Comparison of ENCODE assay signal across 18 cellular contexts in the genomic region with DNA sequence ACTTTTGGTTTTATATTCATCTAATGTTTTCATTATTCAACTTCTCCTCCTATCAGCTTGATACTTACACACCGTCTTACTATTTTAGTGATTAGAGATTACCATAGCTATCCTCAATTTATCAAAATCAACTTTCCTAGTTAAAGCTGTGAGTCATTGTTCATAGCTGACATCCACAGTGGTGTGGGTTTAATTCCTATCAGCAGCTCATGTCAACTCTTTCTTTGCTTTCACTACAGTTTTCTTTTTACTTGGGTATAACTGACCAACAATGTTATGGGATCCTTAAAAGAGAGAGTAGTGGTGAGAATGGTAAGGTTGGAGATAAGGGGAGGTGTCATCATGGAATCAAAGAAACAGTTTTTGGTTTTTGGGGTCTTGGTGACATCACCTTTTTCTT.
DNase-seq lines count a peak whose midpoint lies in the region; ATAC-seq and TF ChIP-seq lines count a peak whose summit lies in the region.
"Had no signal": no experiment of that assay in that cellular context is flagged by ENCODE, and none has a peak within 500 bp of the region (broad histone marks: within the 10 kb centered on the region; RNA-seq: fewer than 3 reads in every experiment).

No MANE protein-coding gene starts in this region.

- no peaks in the 10 kb centered on the region for H3K27me3 ChIP-seq in SK-N-SH (ENCODE audit: insufficient read depth)
- no peaks in the 10 kb centered on the region for H3K27me3 ChIP-seq in fibroblast of lung (ENCODE audit: control insufficient read depth, insufficient read depth, low read length)

- no peak for TF ChIP-seq CTCF in SK-N-SH (IDR thresholded peaks at IDR 0.05)
- no peak for TF ChIP-seq CTCF in fibroblast of lung (conservative IDR thresholded peaks at IDR 0.05 in 1 of 2, IDR thresholded peaks at IDR 0.05 in 1 of 2; ENCODE audit: low read depth in 1 of 2, low read length in 2 of 2)

- CTCF ChIA-PET in SK-N-SH (lab: Yijun Ruan, JAX): no interaction called here

- WGBS in SK-N-SH (ENCODE audit: low lambda C conversion rate): 11% methylated on average over 1 of the region's 1 CpG

- H2AFZ ChIP-seq in SK-N-SH (ENCODE audit: low read depth) (no peak overlapping the region), fibroblast of lung (ENCODE audit: low read length) (peak overlapping the region; percentile 20)

- H3K27ac ChIP-seq in SK-N-SH (ENCODE audit: low read depth in 2 of 2, low read length in 1 of 2): peak overlapping the region in 1 of 2 experiments; percentile 36; a peak in 2 of 4 replicates
- no peak overlapping the region for H3K27ac ChIP-seq in fibroblast of lung (ENCODE audit: insufficient read depth, low read length)
- H3K27ac ChIP-seq: C4-2B had no signal

- POLR2A ChIA-PET in SK-N-SH (lab: Yijun Ruan, JAX): interaction anchor here (0.6 kb wide), 1 partner anchor 34 kb away, joined by 3 read pairs; no protein-coding TSS in a partner anchor

- no peaks in the 10 kb centered on the region for H3K9me2 ChIP-seq in SK-N-SH

- TF ChIP-seq RAD21 in SK-N-SH (IDR thresholded peaks at IDR 0.05; ENCODE audit: low read length): no peak

- H3K36me3 ChIP-seq in SK-N-SH (replicated peaks in 1 of 2; ENCODE audit: control insufficient read depth in 1 of 2, insufficient read depth in 2 of 2, low read length in 1 of 2) (no peaks in the 10 kb centered on the region), fibroblast of lung (ENCODE audit: control insufficient read depth, insufficient read depth, low read length) (no peaks in the 10 kb centered on the region)

- peak; percentile 48 for DNase-seq in EH (ENCODE audit: low read depth)
- DNase-seq in SK-N-SH: no peak
- peak; percentile 18 to 89 for DNase-seq in fibroblast of lung (ENCODE audit: low read depth in 2 of 2)
- peak; percentile 27 for DNase-seq in putamen (ENCODE audit: low spot score)
- DNase-seq in inferior parietal cortex (ENCODE audit: extremely low spot score): no peak
- DNase-seq in D341Med (ENCODE audit: low spot score): no peak
- no peak for DNase-seq in 8988T
- DNase-seq: COR-L47, DMS53, GF-D8, MM.1S, NCI-H1105, NCI-H1694 treated with DMSO at 0.1 percent for 48 hours, PC-3 had no signal

- TF ChIP-seq EP300 in SK-N-SH (IDR thresholded peaks at IDR 0.05; ENCODE audit: borderline replicate concordance in 1 of 2, low read depth in 1 of 2, low read length in 1 of 2): no peak; a peak in 1 of 4 replicates

- ATAC-seq in GM21367 (IDR thresholded peaks at IDR 0.05; ENCODE audit: unreplicated experiment): no peak
- ATAC-seq: HepG2, PC-3, Right ventricle myocardium inferior had no signal

- H3K9ac ChIP-seq in SK-N-SH: no peak overlapping the region
- H3K9ac ChIP-seq in fibroblast of lung (ENCODE audit: insufficient read depth, low read length): no peak overlapping the region

- H3K79me2 ChIP-seq in SK-N-SH (ENCODE audit: insufficient read depth) (no peaks in the 10 kb centered on the region), fibroblast of lung (ENCODE audit: control insufficient read depth, insufficient read depth, low read length) (no peaks in the 10 kb centered on the region)

- H4K20me1 ChIP-seq in SK-N-SH (ENCODE audit: insufficient read depth) (no peaks in the 10 kb centered on the region), fibroblast of lung (ENCODE audit: control insufficient read depth, extremely low read depth, insufficient read depth, low read length) (no peaks in the 10 kb centered on the region)

- H3K4me2 ChIP-seq in SK-N-SH (0 out of 2 replicates have a peak overlapping the region, but pooled peaks have one; percentile 13), fibroblast of lung (ENCODE audit: extremely low read depth, insufficient read depth, low read length) (peak overlapping the region; percentile 25)

- H3K4me3 ChIP-seq in SK-N-SH (ENCODE audit: low read depth in 2 of 2, low read length in 1 of 2) (no peak overlapping the region), fibroblast of lung (replicated peaks in 1 of 4; ENCODE audit: control extremely low read depth in 1 of 4, insufficient read depth in 1 of 4, low read depth in 3 of 4, low read length in 4 of 4) (no peak overlapping the region)

- H3K9me3 ChIP-seq in SK-N-SH (peaks cover 8% of the 10 kb centered on the region; the same call in 1 of the 2 replicates), fibroblast of lung (ENCODE audit: control insufficient read depth, insufficient read depth, low read depth, low read length) (no peaks in the 10 kb centered on the region)

- no peaks in the 10 kb centered on the region for H3K4me1 ChIP-seq in SK-N-SH (ENCODE audit: control insufficient read depth in 1 of 2, insufficient read depth in 2 of 2, low read depth in 1 of 2, low read length in 1 of 2)
- peaks cover 2% of the 10 kb centered on the region for H3K4me1 ChIP-seq in fibroblast of lung (ENCODE audit: control insufficient read depth, extremely low read depth, insufficient read depth, low read length)

- peaks cover 20% of the 10 kb centered on the region for H3F3A ChIP-seq in SK-N-SH (replicated peaks; ENCODE audit: insufficient read depth)

TF ChIP-seq in SK-N-SH, 30 proteins besides CTCF, POLR2A, EP300 and RAD21:
- TF ChIP-seq EZH2phosphoT487 (IDR thresholded peaks at IDR 0.05; ENCODE audit: borderline replicate concordance, low read depth) (no peak), JUND (IDR thresholded peaks at IDR 0.05) (peak; percentile 48), CHD2 (IDR thresholded peaks at IDR 0.05; ENCODE audit: low read length, partially characterized antibody) (no peak), FOSL2 (IDR thresholded peaks at IDR 0.05; ENCODE audit: borderline replicate concordance, low read depth) (peak; percentile 58; the same call in 1 of the 2 replicates), SMC3 (IDR thresholded peaks at IDR 0.05; ENCODE audit: low read depth, low read length) (no peak), TCF12 (IDR thresholded peaks at IDR 0.05) (peak; percentile 48; the same call in 1 of the 2 replicates)
- TF ChIP-seq, protein P1, sequence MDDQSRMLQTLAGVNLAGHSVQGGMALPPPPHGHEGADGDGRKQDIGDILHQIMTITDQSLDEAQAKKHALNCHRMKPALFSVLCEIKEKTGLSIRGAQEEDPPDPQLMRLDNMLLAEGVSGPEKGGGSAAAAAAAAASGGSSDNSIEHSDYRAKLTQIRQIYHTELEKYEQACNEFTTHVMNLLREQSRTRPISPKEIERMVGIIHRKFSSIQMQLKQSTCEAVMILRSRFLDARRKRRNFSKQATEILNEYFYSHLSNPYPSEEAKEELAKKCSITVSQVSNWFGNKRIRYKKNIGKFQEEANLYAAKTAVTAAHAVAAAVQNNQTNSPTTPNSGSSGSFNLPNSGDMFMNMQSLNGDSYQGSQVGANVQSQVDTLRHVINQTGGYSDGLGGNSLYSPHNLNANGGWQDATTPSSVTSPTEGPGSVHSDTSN (IDR thresholded peaks at IDR 0.05): peak; percentile 83

Comparison
In these comparisons a context has a peak if more than half of its experiments do, and no peak if none do; other contexts are left out.
1. DNase-seq: peak in EH (single experiment), fibroblast of lung (2 of 2) and putamen (single experiment); none in SK-N-SH (single experiment), inferior parietal cortex (single experiment), D341Med (single experiment) and 8988T (single experiment).